ENCODE assay signal across 1 cellular context in the genomic region with DNA sequence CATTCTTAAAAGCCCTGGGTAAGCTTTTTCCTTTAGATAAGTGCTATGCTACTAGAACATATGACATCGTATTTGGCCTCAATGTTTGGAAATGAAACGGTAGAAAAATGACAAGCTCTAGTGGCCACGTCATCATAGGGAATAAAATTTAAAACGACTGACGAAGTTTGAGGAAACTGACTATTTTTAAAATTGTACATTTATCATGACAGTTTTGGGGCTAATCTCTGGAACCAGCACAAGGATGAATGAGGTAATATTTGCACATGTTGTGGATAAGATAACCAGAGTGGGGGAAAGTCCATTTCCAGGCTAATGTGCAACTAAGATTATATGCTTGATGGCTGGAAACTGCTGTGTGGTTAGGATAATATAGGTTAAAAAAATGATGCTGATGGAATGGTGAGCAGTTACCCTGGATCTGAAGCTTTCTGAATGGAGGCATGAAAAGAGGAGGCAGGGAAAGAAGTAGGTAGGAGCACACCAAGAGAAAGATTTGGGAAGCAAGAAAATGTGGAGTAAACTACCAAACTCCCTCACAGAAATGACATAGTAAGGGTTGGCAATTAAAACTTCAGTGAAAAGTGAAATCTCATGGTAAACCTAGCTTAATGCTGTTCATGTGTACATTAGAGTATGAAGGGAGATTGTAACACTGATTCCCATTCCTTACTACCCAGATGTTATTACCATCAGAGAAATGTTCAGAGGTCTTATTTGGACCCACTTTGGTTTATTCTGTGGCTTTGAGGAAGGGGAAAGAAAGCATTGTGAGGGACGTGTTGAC.
TF ChIP-seq lines count a peak whose summit lies in the region.

No MANE protein-coding gene starts in this region.

TF ChIP-seq in K562, 482 proteins besides CTCF, POLR2A, EP300 and RAD21 (continues in another document):
- TF ChIP-seq TOE1 (IDR thresholded peaks at IDR 0.05; ENCODE audit: borderline replicate concordance): peak; percentile 77; the same call in 1 of the 2 replicates
- TF ChIP-seq TOE1 (CRISPR knock-in tag; IDR thresholded peaks at IDR 0.05; ENCODE audit: borderline replicate concordance, low read depth): no peak
- TF ChIP-seq HDAC8 (tag; IDR thresholded peaks at IDR 0.05): no peak
- TF ChIP-seq, protein P1, sequence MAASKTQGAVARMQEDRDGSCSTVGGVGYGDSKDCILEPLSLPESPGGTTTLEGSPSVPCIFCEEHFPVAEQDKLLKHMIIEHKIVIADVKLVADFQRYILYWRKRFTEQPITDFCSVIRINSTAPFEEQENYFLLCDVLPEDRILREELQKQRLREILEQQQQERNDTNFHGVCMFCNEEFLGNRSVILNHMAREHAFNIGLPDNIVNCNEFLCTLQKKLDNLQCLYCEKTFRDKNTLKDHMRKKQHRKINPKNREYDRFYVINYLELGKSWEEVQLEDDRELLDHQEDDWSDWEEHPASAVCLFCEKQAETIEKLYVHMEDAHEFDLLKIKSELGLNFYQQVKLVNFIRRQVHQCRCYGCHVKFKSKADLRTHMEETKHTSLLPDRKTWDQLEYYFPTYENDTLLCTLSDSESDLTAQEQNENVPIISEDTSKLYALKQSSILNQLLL (CRISPR knock-in tag; IDR thresholded peaks at IDR 0.05; ENCODE audit: borderline replicate concordance): no peak
- no peak for TF ChIP-seq ZNF764 (CRISPR knock-in tag; IDR thresholded peaks at IDR 0.05; ENCODE audit: low read depth)
- TF ChIP-seq ZNF311 (CRISPR knock-in tag; IDR thresholded peaks at IDR 0.05): peak; percentile 84
- TF ChIP-seq, protein P2, sequence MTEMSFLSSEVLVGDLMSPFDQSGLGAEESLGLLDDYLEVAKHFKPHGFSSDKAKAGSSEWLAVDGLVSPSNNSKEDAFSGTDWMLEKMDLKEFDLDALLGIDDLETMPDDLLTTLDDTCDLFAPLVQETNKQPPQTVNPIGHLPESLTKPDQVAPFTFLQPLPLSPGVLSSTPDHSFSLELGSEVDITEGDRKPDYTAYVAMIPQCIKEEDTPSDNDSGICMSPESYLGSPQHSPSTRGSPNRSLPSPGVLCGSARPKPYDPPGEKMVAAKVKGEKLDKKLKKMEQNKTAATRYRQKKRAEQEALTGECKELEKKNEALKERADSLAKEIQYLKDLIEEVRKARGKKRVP (CRISPR knock-in tag; IDR thresholded peaks at IDR 0.05): peak; percentile 84
- peak; percentile 85 for TF ChIP-seq NEUROD1 (IDR thresholded peaks at IDR 0.05; ENCODE audit: borderline replicate concordance, low read depth, low read length, partially characterized antibody)
- TF ChIP-seq BRF1 (IDR thresholded peaks at IDR 0.05; ENCODE audit: borderline replicate concordance, extremely low read depth, insufficient read length): no peak
- TF ChIP-seq LARP7 (IDR thresholded peaks at IDR 0.05): no peak
- TF ChIP-seq, protein P3, sequence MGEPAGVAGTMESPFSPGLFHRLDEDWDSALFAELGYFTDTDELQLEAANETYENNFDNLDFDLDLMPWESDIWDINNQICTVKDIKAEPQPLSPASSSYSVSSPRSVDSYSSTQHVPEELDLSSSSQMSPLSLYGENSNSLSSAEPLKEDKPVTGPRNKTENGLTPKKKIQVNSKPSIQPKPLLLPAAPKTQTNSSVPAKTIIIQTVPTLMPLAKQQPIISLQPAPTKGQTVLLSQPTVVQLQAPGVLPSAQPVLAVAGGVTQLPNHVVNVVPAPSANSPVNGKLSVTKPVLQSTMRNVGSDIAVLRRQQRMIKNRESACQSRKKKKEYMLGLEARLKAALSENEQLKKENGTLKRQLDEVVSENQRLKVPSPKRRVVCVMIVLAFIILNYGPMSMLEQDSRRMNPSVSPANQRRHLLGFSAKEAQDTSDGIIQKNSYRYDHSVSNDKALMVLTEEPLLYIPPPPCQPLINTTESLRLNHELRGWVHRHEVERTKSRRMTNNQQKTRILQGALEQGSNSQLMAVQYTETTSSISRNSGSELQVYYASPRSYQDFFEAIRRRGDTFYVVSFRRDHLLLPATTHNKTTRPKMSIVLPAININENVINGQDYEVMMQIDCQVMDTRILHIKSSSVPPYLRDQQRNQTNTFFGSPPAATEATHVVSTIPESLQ (CRISPR knock-in tag; IDR thresholded peaks at IDR 0.05): no peak
- TF ChIP-seq TCF7 (IDR thresholded peaks at IDR 0.05; ENCODE audit: borderline replicate concordance): peak; percentile 66; the same call in 1 of the 2 replicates
- TF ChIP-seq SRSF1 (IDR thresholded peaks at IDR 0.05; ENCODE audit: low read depth, low read length): no peak
- no peak for TF ChIP-seq NR2C1 (IDR thresholded peaks at IDR 0.05)
- peak; percentile 58; the same call in 1 of the 2 replicates for TF ChIP-seq NR2C1 (tag; IDR thresholded peaks at IDR 0.05)
- TF ChIP-seq, protein P4, sequence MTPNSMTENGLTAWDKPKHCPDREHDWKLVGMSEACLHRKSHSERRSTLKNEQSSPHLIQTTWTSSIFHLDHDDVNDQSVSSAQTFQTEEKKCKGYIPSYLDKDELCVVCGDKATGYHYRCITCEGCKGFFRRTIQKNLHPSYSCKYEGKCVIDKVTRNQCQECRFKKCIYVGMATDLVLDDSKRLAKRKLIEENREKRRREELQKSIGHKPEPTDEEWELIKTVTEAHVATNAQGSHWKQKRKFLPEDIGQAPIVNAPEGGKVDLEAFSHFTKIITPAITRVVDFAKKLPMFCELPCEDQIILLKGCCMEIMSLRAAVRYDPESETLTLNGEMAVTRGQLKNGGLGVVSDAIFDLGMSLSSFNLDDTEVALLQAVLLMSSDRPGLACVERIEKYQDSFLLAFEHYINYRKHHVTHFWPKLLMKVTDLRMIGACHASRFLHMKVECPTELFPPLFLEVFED (CRISPR knock-in tag; conservative IDR thresholded peaks at IDR 0.05): peak; percentile 71; the same call in 1 of the 2 replicates
- no peak for TF ChIP-seq ZNF41 (CRISPR knock-in tag; conservative IDR thresholded peaks at IDR 0.05)
- TF ChIP-seq HDGF (IDR thresholded peaks at IDR 0.05): no peak
- TF ChIP-seq, protein P5, sequence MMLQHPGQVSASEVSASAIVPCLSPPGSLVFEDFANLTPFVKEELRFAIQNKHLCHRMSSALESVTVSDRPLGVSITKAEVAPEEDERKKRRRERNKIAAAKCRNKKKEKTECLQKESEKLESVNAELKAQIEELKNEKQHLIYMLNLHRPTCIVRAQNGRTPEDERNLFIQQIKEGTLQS (IDR thresholded peaks at IDR 0.05): peak; percentile 98
- TF ChIP-seq, protein P5 (CRISPR knock-in tag; conservative IDR thresholded peaks at IDR 0.05): peak; percentile 95
- TF ChIP-seq SUPT5H (IDR thresholded peaks at IDR 0.05): no peak
- TF ChIP-seq, protein P6, sequence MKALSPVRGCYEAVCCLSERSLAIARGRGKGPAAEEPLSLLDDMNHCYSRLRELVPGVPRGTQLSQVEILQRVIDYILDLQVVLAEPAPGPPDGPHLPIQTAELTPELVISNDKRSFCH (CRISPR knock-in tag; IDR thresholded peaks at IDR 0.05): no peak
- TF ChIP-seq, protein P6 (tag; IDR thresholded peaks at IDR 0.05): no peak
- no peak for TF ChIP-seq ZC3H8 (IDR thresholded peaks at IDR 0.05)
- TF ChIP-seq CXXC5 (CRISPR knock-in tag; IDR thresholded peaks at IDR 0.05): peak; percentile 76
- TF ChIP-seq, protein P7, sequence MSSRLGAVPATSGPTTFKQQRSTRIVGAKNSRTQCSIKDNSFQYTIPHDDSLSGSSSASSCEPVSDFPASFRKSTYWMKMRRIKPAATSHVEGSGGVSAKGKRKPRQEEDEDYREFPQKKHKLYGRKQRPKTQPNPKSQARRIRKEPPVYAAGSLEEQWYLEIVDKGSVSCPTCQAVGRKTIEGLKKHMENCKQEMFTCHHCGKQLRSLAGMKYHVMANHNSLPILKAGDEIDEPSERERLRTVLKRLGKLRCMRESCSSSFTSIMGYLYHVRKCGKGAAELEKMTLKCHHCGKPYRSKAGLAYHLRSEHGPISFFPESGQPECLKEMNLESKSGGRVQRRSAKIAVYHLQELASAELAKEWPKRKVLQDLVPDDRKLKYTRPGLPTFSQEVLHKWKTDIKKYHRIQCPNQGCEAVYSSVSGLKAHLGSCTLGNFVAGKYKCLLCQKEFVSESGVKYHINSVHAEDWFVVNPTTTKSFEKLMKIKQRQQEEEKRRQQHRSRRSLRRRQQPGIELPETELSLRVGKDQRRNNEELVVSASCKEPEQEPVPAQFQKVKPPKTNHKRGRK (tag; IDR thresholded peaks at IDR 0.05): no peak
- TF ChIP-seq ZNF274 (IDR thresholded peaks at IDR 0.05; ENCODE audit: borderline replicate concordance, low read depth, low read length): peak; percentile 34; the same call in 1 of the 2 replicates
- TF ChIP-seq, protein P8, sequence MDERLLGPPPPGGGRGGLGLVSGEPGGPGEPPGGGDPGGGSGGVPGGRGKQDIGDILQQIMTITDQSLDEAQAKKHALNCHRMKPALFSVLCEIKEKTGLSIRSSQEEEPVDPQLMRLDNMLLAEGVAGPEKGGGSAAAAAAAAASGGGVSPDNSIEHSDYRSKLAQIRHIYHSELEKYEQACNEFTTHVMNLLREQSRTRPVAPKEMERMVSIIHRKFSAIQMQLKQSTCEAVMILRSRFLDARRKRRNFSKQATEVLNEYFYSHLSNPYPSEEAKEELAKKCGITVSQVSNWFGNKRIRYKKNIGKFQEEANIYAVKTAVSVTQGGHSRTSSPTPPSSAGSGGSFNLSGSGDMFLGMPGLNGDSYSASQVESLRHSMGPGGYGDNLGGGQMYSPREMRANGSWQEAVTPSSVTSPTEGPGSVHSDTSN (CRISPR knock-in tag; IDR thresholded peaks at IDR 0.05; ENCODE audit: low read depth): no peak
- TF ChIP-seq, protein P8 (tag; conservative IDR thresholded peaks at IDR 0.05; ENCODE audit: low read depth): peak; percentile 91
- TF ChIP-seq ATF1 (CRISPR knock-in tag; IDR thresholded peaks at IDR 0.05): no peak
- peak; percentile 96 for TF ChIP-seq ATF1 (tag; IDR thresholded peaks at IDR 0.05)
- no peak for TF ChIP-seq NFE2L1 (tag; IDR thresholded peaks at IDR 0.05; ENCODE audit: borderline replicate concordance, low read depth)
- TF ChIP-seq POLR2AphosphoS5 (IDR thresholded peaks at IDR 0.05; ENCODE audit: control insufficient read depth, insufficient read depth, low read depth, low read length): peak; percentile 100
- peak; percentile 100 for TF ChIP-seq CBFA2T2 (conservative IDR thresholded peaks at IDR 0.05)
- TF ChIP-seq TBL1XR1 (IDR thresholded peaks at IDR 0.05; ENCODE audit: low read length in 2 of 2): peak; percentile 80 to 97; a peak in 3 of 4 replicates
- TF ChIP-seq, protein P9, sequence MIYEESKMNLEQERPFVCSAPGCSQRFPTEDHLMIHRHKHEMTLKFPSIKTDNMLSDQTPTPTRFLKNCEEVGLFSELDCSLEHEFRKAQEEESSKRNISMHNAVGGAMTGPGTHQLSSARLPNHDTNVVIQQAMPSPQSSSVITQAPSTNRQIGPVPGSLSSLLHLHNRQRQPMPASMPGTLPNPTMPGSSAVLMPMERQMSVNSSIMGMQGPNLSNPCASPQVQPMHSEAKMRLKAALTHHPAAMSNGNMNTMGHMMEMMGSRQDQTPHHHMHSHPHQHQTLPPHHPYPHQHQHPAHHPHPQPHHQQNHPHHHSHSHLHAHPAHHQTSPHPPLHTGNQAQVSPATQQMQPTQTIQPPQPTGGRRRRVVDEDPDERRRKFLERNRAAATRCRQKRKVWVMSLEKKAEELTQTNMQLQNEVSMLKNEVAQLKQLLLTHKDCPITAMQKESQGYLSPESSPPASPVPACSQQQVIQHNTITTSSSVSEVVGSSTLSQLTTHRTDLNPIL (CRISPR knock-in tag; IDR thresholded peaks at IDR 0.05): no peak
- TF ChIP-seq MIER1 (IDR thresholded peaks at IDR 0.05; ENCODE audit: low read depth): no peak
- peak; percentile 92 for TF ChIP-seq ZKSCAN8 (CRISPR knock-in tag; IDR thresholded peaks at IDR 0.05)
- TF ChIP-seq ZNF584 (CRISPR knock-in tag; IDR thresholded peaks at IDR 0.05; ENCODE audit: low read depth): peak; percentile 97
- 0 out of 2 replicates have a peak, but pooled peaks have one; percentile 57 for TF ChIP-seq ZNF431 (CRISPR knock-in tag; IDR thresholded peaks at IDR 0.05)
- TF ChIP-seq, protein P10, sequence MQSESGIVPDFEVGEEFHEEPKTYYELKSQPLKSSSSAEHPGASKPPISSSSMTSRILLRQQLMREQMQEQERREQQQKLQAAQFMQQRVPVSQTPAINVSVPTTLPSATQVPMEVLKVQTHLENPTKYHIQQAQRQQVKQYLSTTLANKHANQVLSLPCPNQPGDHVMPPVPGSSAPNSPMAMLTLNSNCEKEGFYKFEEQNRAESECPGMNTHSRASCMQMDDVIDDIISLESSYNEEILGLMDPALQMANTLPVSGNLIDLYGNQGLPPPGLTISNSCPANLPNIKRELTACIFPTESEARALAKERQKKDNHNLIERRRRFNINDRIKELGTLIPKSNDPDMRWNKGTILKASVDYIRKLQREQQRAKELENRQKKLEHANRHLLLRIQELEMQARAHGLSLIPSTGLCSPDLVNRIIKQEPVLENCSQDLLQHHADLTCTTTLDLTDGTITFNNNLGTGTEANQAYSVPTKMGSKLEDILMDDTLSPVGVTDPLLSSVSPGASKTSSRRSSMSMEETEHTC (IDR thresholded peaks at IDR 0.05): peak; percentile 72; the same call in 1 of the 2 replicates
- TF ChIP-seq, protein P11, sequence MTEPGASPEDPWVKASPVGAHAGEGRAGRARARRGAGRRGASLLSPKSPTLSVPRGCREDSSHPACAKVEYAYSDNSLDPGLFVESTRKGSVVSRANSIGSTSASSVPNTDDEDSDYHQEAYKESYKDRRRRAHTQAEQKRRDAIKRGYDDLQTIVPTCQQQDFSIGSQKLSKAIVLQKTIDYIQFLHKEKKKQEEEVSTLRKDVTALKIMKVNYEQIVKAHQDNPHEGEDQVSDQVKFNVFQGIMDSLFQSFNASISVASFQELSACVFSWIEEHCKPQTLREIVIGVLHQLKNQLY (CRISPR knock-in tag; conservative IDR thresholded peaks at IDR 0.05): no peak
- TF ChIP-seq RBM17 (IDR thresholded peaks at IDR 0.05; ENCODE audit: borderline replicate concordance, low read depth, low read length): no peak
